ENCODE assay signal across 1 cellular context in the genomic region with DNA sequence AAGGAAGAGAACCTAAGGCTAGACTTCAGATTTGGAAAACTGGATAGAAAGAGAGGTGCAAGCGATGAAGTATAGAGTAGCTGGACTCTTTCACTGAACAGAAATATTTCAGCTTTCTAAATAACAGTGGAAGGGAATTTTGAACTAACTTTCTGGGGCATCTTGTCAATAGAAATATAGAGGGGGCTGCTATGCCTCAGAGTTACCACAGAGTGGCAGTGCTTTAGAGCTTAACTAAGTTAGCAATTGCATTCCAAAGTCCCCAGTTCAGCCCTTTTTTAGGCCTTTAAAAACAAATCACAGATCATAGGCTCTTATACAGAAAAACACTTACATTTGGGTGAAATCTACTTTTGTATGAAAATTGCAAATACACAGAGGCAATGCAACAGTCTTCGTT.
A peak's percentile ranks its signal among the peaks of the same experiment; 100 is the strongest.
TF ChIP-seq lines count a peak whose summit lies in the region.

No MANE protein-coding gene starts in this region.

TF ChIP-seq in GM12878, 131 proteins besides CTCF, POLR2A, EP300 and RAD21:
- TF ChIP-seq, protein P1, sequence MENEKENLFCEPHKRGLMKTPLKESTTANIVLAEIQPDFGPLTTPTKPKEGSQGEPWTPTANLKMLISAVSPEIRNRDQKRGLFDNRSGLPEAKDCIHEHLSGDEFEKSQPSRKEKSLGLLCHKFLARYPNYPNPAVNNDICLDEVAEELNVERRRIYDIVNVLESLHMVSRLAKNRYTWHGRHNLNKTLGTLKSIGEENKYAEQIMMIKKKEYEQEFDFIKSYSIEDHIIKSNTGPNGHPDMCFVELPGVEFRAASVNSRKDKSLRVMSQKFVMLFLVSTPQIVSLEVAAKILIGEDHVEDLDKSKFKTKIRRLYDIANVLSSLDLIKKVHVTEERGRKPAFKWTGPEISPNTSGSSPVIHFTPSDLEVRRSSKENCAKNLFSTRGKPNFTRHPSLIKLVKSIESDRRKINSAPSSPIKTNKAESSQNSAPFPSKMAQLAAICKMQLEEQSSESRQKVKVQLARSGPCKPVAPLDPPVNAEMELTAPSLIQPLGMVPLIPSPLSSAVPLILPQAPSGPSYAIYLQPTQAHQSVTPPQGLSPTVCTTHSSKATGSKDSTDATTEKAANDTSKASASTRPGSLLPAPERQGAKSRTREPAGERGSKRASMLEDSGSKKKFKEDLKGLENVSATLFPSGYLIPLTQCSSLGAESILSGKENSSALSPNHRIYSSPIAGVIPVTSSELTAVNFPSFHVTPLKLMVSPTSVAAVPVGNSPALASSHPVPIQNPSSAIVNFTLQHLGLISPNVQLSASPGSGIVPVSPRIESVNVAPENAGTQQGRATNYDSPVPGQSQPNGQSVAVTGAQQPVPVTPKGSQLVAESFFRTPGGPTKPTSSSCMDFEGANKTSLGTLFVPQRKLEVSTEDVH (IDR thresholded peaks at IDR 0.05; ENCODE audit: low read depth, partially characterized antibody), result no peak
- TF ChIP-seq SMC3 (IDR thresholded peaks at IDR 0.05; ENCODE audit: borderline replicate concordance, low read length), result peak; percentile 38; the same call in 1 of the 2 replicates
